8 cellular contexts compared by ENCODE assay signal in genomic region chr2:24918326-24919099, GRCh38. TPM values are rescaled to one million over a fixed set of nuclear protein-coding genes. Genes with fewer than 3 reads are reported as not detected.
A peak's percentile ranks its signal among the peaks of the same experiment; 100 is the strongest.
DNase-seq lines count a peak whose midpoint lies in the region; ATAC-seq and TF ChIP-seq lines count a peak whose summit lies in the region.

No MANE protein-coding gene starts in this region.

- CTCF ChIA-PET in AG04450 (lab: Charles Lee) (no interaction called here), IMR-90 (lab: Yijun Ruan, JAX) (no interaction called here)

- no peak overlapping the region for H2BK20ac ChIP-seq in IMR-90 (ENCODE audit: low read depth, low read length)

- H3K27ac ChIP-seq in AG04450 (ENCODE audit: low read depth, low read length) = no peak overlapping the region
- no peak overlapping the region for H3K27ac ChIP-seq in IMR-90 (ENCODE audit: insufficient read depth, low read length)

- TF ChIP-seq CTCF in AG04450 (IDR thresholded peaks at IDR 0.05; ENCODE audit: low read depth, low read length) = no peak
- no peak for TF ChIP-seq CTCF in IMR-90 (conservative IDR thresholded peaks at IDR 0.05; ENCODE audit: low read depth, low read length)

- H2AK5ac ChIP-seq in IMR-90 (ENCODE audit: low read depth, low read length) = peak overlapping the region; percentile 77

- H2BK120ac ChIP-seq in IMR-90 (ENCODE audit: low read depth, low read length) = no peak overlapping the region

- peak overlapping the region; percentile 66 for H3K4me3 ChIP-seq in AG04450 (ENCODE audit: low read depth, low read length)
- peak overlapping the region; percentile 68; the same call in 1 of the 2 replicates for H3K4me3 ChIP-seq in IMR-90 (ENCODE audit: insufficient read depth, low read depth, low read length)

- peak overlapping the region; percentile 47 for H3K27ac Mint-ChIP-seq in central memory CD8-positive, alpha-beta T cell (ENCODE audit: low read depth)
- H3K27ac Mint-ChIP-seq in naive thymus-derived CD8-positive, alpha-beta T cell = peak overlapping the region in 7 of 10 donors; percentile 60 to 95 (median 89)

- ATAC-seq in IMR-90 (ENCODE audit: low read depth) = no peak
- no peak for ATAC-seq in central memory CD8-positive, alpha-beta T cell (replicated peaks; ENCODE audit: extremely low read depth, poor library complexity, severe bottlenecking)
- ATAC-seq in naive thymus-derived CD8-positive, alpha-beta T cell = no peak
- no peak for ATAC-seq in HG02884 (IDR thresholded peaks at IDR 0.05; ENCODE audit: unreplicated experiment)
- no peak for ATAC-seq in HG03442 (IDR thresholded peaks at IDR 0.05; ENCODE audit: unreplicated experiment)

- H3K4me3 Mint-ChIP-seq in central memory CD8-positive, alpha-beta T cell = peak overlapping the region; percentile 78
- H3K4me3 Mint-ChIP-seq in naive thymus-derived CD8-positive, alpha-beta T cell = peak overlapping the region; percentile 81 to 99 (median 93)

- H2AFZ ChIP-seq in IMR-90 (replicated peaks; ENCODE audit: low read length, poor library complexity) = peak overlapping the region; percentile 85

- H3K27me3 ChIP-seq in AG04450 (ENCODE audit: control insufficient read depth, insufficient read depth, low read length) (no peaks in the 10 kb centered on the region), IMR-90 (ENCODE audit: control insufficient read depth, insufficient read depth, low read length) (no peaks in the 10 kb centered on the region)

- H3K36me3 ChIP-seq in IMR-90 (ENCODE audit: control insufficient read depth, insufficient read depth, low read length) = peaks cover 14% of the 10 kb centered on the region; the same call in 1 of the 2 replicates

- H2AK9ac ChIP-seq in IMR-90 (replicated peaks; ENCODE audit: low read depth, low read length, poor library complexity) = peak overlapping the region; percentile 21

- peak overlapping the region; percentile 43; the same call in 1 of the 2 replicates for H3K4ac ChIP-seq in IMR-90 (ENCODE audit: low read depth, low read length)

- no peak for TF ChIP-seq POLR2A in IMR-90 (IDR thresholded peaks at IDR 0.05; ENCODE audit: low read depth, low read length)

- H3K9me3 Mint-ChIP-seq in central memory CD8-positive, alpha-beta T cell = no peaks in the 10 kb centered on the region
- H3K9me3 Mint-ChIP-seq in naive thymus-derived CD8-positive, alpha-beta T cell = no peaks in the 10 kb centered on the region

- H3K9ac ChIP-seq in IMR-90 (ENCODE audit: low read depth, low read length) = peak overlapping the region; percentile 82; the same call in 1 of the 2 replicates

- no peak overlapping the region for H2BK5ac ChIP-seq in IMR-90 (ENCODE audit: low read depth, low read length, poor library complexity, severe bottlenecking)

- H4K20me1 ChIP-seq in IMR-90 (ENCODE audit: insufficient read depth, low read length) = peaks cover 10% of the 10 kb centered on the region

- H3K4me1 ChIP-seq in IMR-90 (ENCODE audit: control insufficient read depth, insufficient read depth, low read length) = peaks cover 22% of the 10 kb centered on the region; the same call in 1 of the 2 replicates

- peak overlapping the region; percentile 6 for H3K14ac ChIP-seq in IMR-90 (replicated peaks; ENCODE audit: low read depth, low read length)

- H3K9me1 ChIP-seq in IMR-90 (ENCODE audit: insufficient read depth, low read length) = peaks cover 3% of the 10 kb centered on the region; the same call in 1 of the 2 replicates

- H3K18ac ChIP-seq in IMR-90 (ENCODE audit: low read depth, low read length) = no peak overlapping the region

- POLR2A ChIA-PET in AG04450 (lab: Yijun Ruan, JAX) (no interaction called here), IMR-90 (lab: Charles Lee; ENCODE audit: unreplicated experiment) (no interaction called here)
- POLR2A ChIA-PET in naive thymus-derived CD8-positive, alpha-beta T cell (lab: Charles Lee) = interaction anchor here (1.1 to 1.3 kb wide), 2 partner anchors 55 to 125 kb away, joined by 3 read pairs; partner anchors contain the start of genes CENPO and PTRHD1

- H3K9me3 ChIP-seq in AG04450 (ENCODE audit: control insufficient read depth, insufficient read depth, low read length) = no peaks in the 10 kb centered on the region
- no peaks in the 10 kb centered on the region for H3K9me3 ChIP-seq in IMR-90 (ENCODE audit: control insufficient read depth, insufficient read depth, low read length)

- H4K91ac ChIP-seq in IMR-90 (ENCODE audit: insufficient read depth, low read depth, low read length) = no peak overlapping the region

- H3K56ac ChIP-seq in IMR-90 (ENCODE audit: extremely low read depth, insufficient read depth, low read length) = no peak overlapping the region

- peaks cover 41% of the 10 kb centered on the region for H3K4me1 Mint-ChIP-seq in central memory CD8-positive, alpha-beta T cell
- peaks cover 16 to 53% (median 38%) of the 10 kb centered on the region in 4 donors for H3K4me1 Mint-ChIP-seq in naive thymus-derived CD8-positive, alpha-beta T cell

- dilution Hi-C loops in IMR-90 (cut with HindIII; ENCODE audit: low sequenced_read_pairs, unreplicated experiment) = no loop called here

- 92% methylated on average over 23 of the region's 43 CpGs; no CpG with 5 or more reads in 1 of the 2 experiments for WGBS in IMR-90 (ENCODE audit: extremely low coverage in 2 of 2, insufficient read length in 1 of 2), 2 experiments

- in situ Hi-C loops in IMR-90 (cut with MboI; ENCODE audit: low sequenced_read_pairs) = no loop called here

- H4K8ac ChIP-seq in IMR-90 (ENCODE audit: low read depth in 2 of 2, low read length in 2 of 2) = peak overlapping the region in 1 of 2 experiments; percentile 20; a peak in 1 of 4 replicates

- BruUV-seq in IMR-90 (replicated peaks; lab: Mats Ljungman, UMichigan) = no TSS peak

- peak overlapping the region; percentile 44; the same call in 1 of the 2 replicates for H3K4me2 ChIP-seq in IMR-90 (ENCODE audit: low read depth, low read length)

- intact Hi-C loops in IMR-90 (cut with micrococcal nuclease) = no loop called here

- peak overlapping the region; percentile 10; the same call in 1 of the 2 replicates for H3K23ac ChIP-seq in IMR-90 (ENCODE audit: low read depth, low read length)

- H4K5ac ChIP-seq in IMR-90 (ENCODE audit: low read depth, low read length) = no peak overlapping the region; the same call in 1 of the 2 replicates

- H2BK15ac ChIP-seq in IMR-90 (ENCODE audit: low read depth, low read length) = peak overlapping the region; percentile 15; the same call in 1 of the 3 replicates

- DNase-seq in AG04450 (ENCODE audit: low read depth, low spot score) (no peak), IMR-90 (no peak), hypothalamus (lab: John Stamatoyannopoulos, UW) (no peak)
- no peak for DNase-seq in central memory CD8-positive, alpha-beta T cell (ENCODE audit: low spot score in 2 of 2)
- no peak for DNase-seq in naive thymus-derived CD8-positive, alpha-beta T cell
- no peak for DNase-seq in stimulated activated CD4-positive, alpha-beta T cell treated with anti-CD3 and anti-CD28 coated beads, Interleukin-2, amount 100 ng/mL, for 48 hours

- H3K79me1 ChIP-seq in IMR-90 (ENCODE audit: low read depth in 1 of 2, low read length in 2 of 2) = peaks cover 3 to 38% of the 10 kb centered on the region in 2 experiments; a peak in 3 of 4 replicates

- no peaks in the 10 kb centered on the region for H3K27me3 Mint-ChIP-seq in central memory CD8-positive, alpha-beta T cell
- H3K27me3 Mint-ChIP-seq in naive thymus-derived CD8-positive, alpha-beta T cell = no peaks in the 10 kb centered on the region

- no peak for TF ChIP-seq RAD21 in IMR-90 (IDR thresholded peaks at IDR 0.05; ENCODE audit: low read length)

- H3K36me3 Mint-ChIP-seq in central memory CD8-positive, alpha-beta T cell (ENCODE audit: insufficient read depth) = peaks cover 7% of the 10 kb centered on the region
- H3K36me3 Mint-ChIP-seq in naive thymus-derived CD8-positive, alpha-beta T cell = peaks cover 0 to 9% (median 0%) of the 10 kb centered on the region in 3 donors

TF ChIP-seq in IMR-90, 13 proteins besides CTCF, POLR2A, EP300 and RAD21 (continues in another document):
- no peak for TF ChIP-seq MAFK (IDR thresholded peaks at IDR 0.05; ENCODE audit: low read depth, low read length)
- no peak for TF ChIP-seq RFX5 (IDR thresholded peaks at IDR 0.05; ENCODE audit: low read depth, low read length)
- no peak for TF ChIP-seq NFE2L2 (IDR thresholded peaks at IDR 0.05; ENCODE audit: low read depth, low read length)
- no peak for TF ChIP-seq CHD1 (IDR thresholded peaks at IDR 0.05; ENCODE audit: low read depth, low read length)
- TF ChIP-seq BHLHE40 (IDR thresholded peaks at IDR 0.05; ENCODE audit: low read depth, low read length) = no peak
- TF ChIP-seq MAZ (IDR thresholded peaks at IDR 0.05; ENCODE audit: borderline replicate concordance, low read depth, low read length) = no peak
- TF ChIP-seq USF2 (IDR thresholded peaks at IDR 0.05; ENCODE audit: low read depth, low read length) = no peak
- no peak for TF ChIP-seq RCOR1 (IDR thresholded peaks at IDR 0.05; ENCODE audit: insufficient replicate concordance, low read length)

RNA-seq across cellular contexts. Expression of gene ADCY3, which starts 1.5 kb away (rescaled TPM):
- polyA plus RNA-seq in AG04450 (2011; rRNA removed) (29.6 and 41.1 TPM in 2 replicates), IMR-90 (2012; rRNA removed) (46.1 and 50.4 TPM in 2 replicates)
- 74.7 and 85.1 TPM in 2 replicates for polyA minus RNA-seq in AG04450 (2011; rRNA and poly(A)+ RNA removed)
- total RNA-seq in IMR-90 (2012; rRNA removed) = 16.4 and 17.4 TPM in 2 replicates
- polyA plus RNA-seq in IMR-90 (2012; cell fraction: cytosol; rRNA removed) = 52.5 and 55.2 TPM in 2 replicates
- polyA plus RNA-seq in IMR-90 (2012; cell fraction: nucleus; rRNA removed; ENCODE audit: low replicate concordance) = 83.7 and 123 TPM in 2 replicates
- 10 to 100 TPM in 1 of 2 experiments, 1 to 10 TPM in 1; 8.5 to 10.5 TPM for total RNA-seq in naive thymus-derived CD8-positive, alpha-beta T cell
- polyA plus RNA-seq in naive thymus-derived CD8-positive, alpha-beta T cell = 1 to 10 TPM; 4.0 to 9.1 (median 4.9) TPM

RNA-seq across cellular contexts. Expression of gene DNAJC27, which starts 53.2 kb away (rescaled TPM):
- polyA plus RNA-seq in AG04450 (2011; rRNA removed) (3.5 and 4.1 TPM in 2 replicates), IMR-90 (2012; rRNA removed) (1.3 and 1.6 TPM in 2 replicates)
- polyA minus RNA-seq in AG04450 (2011; rRNA and poly(A)+ RNA removed) = 3.7 and 7.4 TPM in 2 replicates
- total RNA-seq in IMR-90 (2012; rRNA removed) = 2.0 and 2.8 TPM in 2 replicates
- polyA plus RNA-seq in IMR-90 (2012; cell fraction: cytosol; rRNA removed) = 0.29 and 0.40 TPM in 2 replicates
- polyA plus RNA-seq in IMR-90 (2012; cell fraction: nucleus; rRNA removed; ENCODE audit: low replicate concordance) = 0.67 and 4.9 TPM in 2 replicates
- 10 to 100 TPM; 11.3 to 13.8 TPM for total RNA-seq in naive thymus-derived CD8-positive, alpha-beta T cell
- polyA plus RNA-seq in naive thymus-derived CD8-positive, alpha-beta T cell = 1 to 10 TPM; 1.9 to 5.7 (median 4.5) TPM
